ENCODE assay signal across 1 cellular context in genomic region chr11:118290923-118291322, GRCh38.
TF ChIP-seq lines count a peak whose summit lies in the region.

No MANE protein-coding gene starts in this region.

TF ChIP-seq in HepG2, 621 proteins besides CTCF, POLR2A, EP300 and RAD21 (continued from another document):
- TF ChIP-seq POGK (CRISPR knock-in tag; conservative IDR thresholded peaks at IDR 0.05) (no peak), HINFP (CRISPR knock-in tag; IDR thresholded peaks at IDR 0.05; ENCODE audit: low read depth) (peak; percentile 99), ZNF646 (CRISPR knock-in tag; IDR thresholded peaks at IDR 0.05) (no peak), ZNF761 (CRISPR knock-in tag; conservative IDR thresholded peaks at IDR 0.05) (no peak), ZNF772 (CRISPR knock-in tag; IDR thresholded peaks at IDR 0.05) (no peak), NFAT5 (CRISPR knock-in tag; IDR thresholded peaks at IDR 0.05) (no peak), TEAD3 (CRISPR knock-in tag; optimal IDR thresholded peaks at IDR 0.05; ENCODE audit: borderline replicate concordance) (peak; percentile 40), ZKSCAN1 (IDR thresholded peaks at IDR 0.05; ENCODE audit: low read length) (no peak), ZBTB34 (CRISPR knock-in tag; IDR thresholded peaks at IDR 0.05) (no peak), PREB (CRISPR knock-in tag; IDR thresholded peaks at IDR 0.05) (no peak), RORA (CRISPR knock-in tag; IDR thresholded peaks at IDR 0.05) (no peak), PHF21A (CRISPR knock-in tag; IDR thresholded peaks at IDR 0.05) (peak; percentile 38; the same call in 1 of the 2 replicates), GATAD1 (CRISPR knock-in tag; IDR thresholded peaks at IDR 0.05) (0 out of 2 replicates have a peak, but pooled peaks have one; percentile 29), ZNF784 (CRISPR knock-in tag; IDR thresholded peaks at IDR 0.05; ENCODE audit: borderline replicate concordance) (no peak), TOE1 (CRISPR knock-in tag; IDR thresholded peaks at IDR 0.05) (no peak), SNRNP70 (IDR thresholded peaks at IDR 0.05; ENCODE audit: low read depth, low read length) (no peak), ZFP37 (CRISPR knock-in tag; IDR thresholded peaks at IDR 0.05; ENCODE audit: borderline replicate concordance) (no peak), HMG20A (CRISPR knock-in tag; IDR thresholded peaks at IDR 0.05; ENCODE audit: borderline replicate concordance) (0 out of 2 replicates have a peak, but pooled peaks have one; percentile 49), HNRNPL (IDR thresholded peaks at IDR 0.05; ENCODE audit: low read depth, low read length) (no peak), ZNF589 (CRISPR knock-in tag; conservative IDR thresholded peaks at IDR 0.05) (no peak), GZF1 (CRISPR knock-in tag; IDR thresholded peaks at IDR 0.05) (no peak), JUN (CRISPR knock-in tag; IDR thresholded peaks at IDR 0.05) (no peak), PHB2 (IDR thresholded peaks at IDR 0.05; ENCODE audit: partially characterized antibody) (no peak), MIER2 (CRISPR knock-in tag; IDR thresholded peaks at IDR 0.05) (no peak), ZNF83 (CRISPR knock-in tag; IDR thresholded peaks at IDR 0.05; ENCODE audit: borderline replicate concordance) (no peak), ZBTB25 (CRISPR knock-in tag; IDR thresholded peaks at IDR 0.05) (no peak), IRF2 (CRISPR knock-in tag; IDR thresholded peaks at IDR 0.05) (peak; percentile 68; the same call in 1 of the 2 replicates)
